In genomic region chr2:121480826-121481225, GRCh38 we compare ENCODE assay signal across 8 cellular contexts. TPM values are rescaled to one million over a fixed set of nuclear protein-coding genes. Genes with fewer than 3 reads are reported as not detected.
DNase-seq lines count a peak whose midpoint lies in the region; ATAC-seq lines count a peak whose summit lies in the region.
"Had no signal": no experiment of that assay in that cellular context is flagged by ENCODE, and none has a peak within 500 bp of the region (broad histone marks: within the 10 kb centered on the region; RNA-seq: fewer than 3 reads in every experiment).

No MANE protein-coding gene starts in this region.

- H3K4me3 Mint-ChIP-seq in T-helper 17 cell, result no peak overlapping the region
- H3K4me3 Mint-ChIP-seq in activated CD8-positive, alpha-beta memory T cell treated with anti-CD3 and anti-CD28 coated beads, Interleukin-2, amount 10 ng/mL, durations not matched to agents 7 days and 5 days, result no peak overlapping the region

- peak overlapping the region; percentile 53 for H3K4me2 ChIP-seq in skeletal muscle satellite cell (ENCODE audit: low read length)

- H3K27me3 ChIP-seq in skeletal muscle satellite cell (ENCODE audit: control insufficient read depth, insufficient read depth, low read length) (no peaks in the 10 kb centered on the region), HAP-1 (ENCODE audit: low read depth) (no peaks in the 10 kb centered on the region)

- H3K27ac Mint-ChIP-seq in T-helper 17 cell, result peak overlapping the region; percentile 45
- no peak overlapping the region for H3K27ac Mint-ChIP-seq in activated CD8-positive, alpha-beta memory T cell treated with anti-CD3 and anti-CD28 coated beads, Interleukin-2, amount 10 ng/mL, durations not matched to agents 7 days and 5 days

- in situ Hi-C loops in HAP-1 (cut with MboI; ENCODE audit: low sequenced_read_pairs), result no loop called here

- H3K9me3 ChIP-seq in T-helper 17 cell (ENCODE audit: control insufficient read depth, low read length, poor library complexity, severe bottlenecking) (no peaks in the 10 kb centered on the region), skeletal muscle satellite cell (replicated peaks; ENCODE audit: low read length) (no peaks in the 10 kb centered on the region), HAP-1 (no peaks in the 10 kb centered on the region)

- CTCF ChIA-PET in activated CD8-positive, alpha-beta memory T cell treated with anti-CD3 and anti-CD28 coated beads, Interleukin-2, amount 10 ng/mL, durations not matched to agents 7 days and 5 days (lab: Charles Lee), result no interaction called here

- H3K4me3 ChIP-seq in skeletal muscle satellite cell (ENCODE audit: low read length) (no peak overlapping the region), HAP-1 (no peak overlapping the region)

- H3K4me1 ChIP-seq in skeletal muscle satellite cell (ENCODE audit: control insufficient read depth, insufficient read depth, low read length) (peaks cover 70% of the 10 kb centered on the region), HAP-1 (no peaks in the 10 kb centered on the region; the same call in 1 of the 2 replicates)

- DNase-seq in HT1080 (ENCODE audit: low read depth) (peak; percentile 73), T-helper 17 cell (no peak), foreskin melanocyte (peak; percentile 42), superior temporal gyrus (ENCODE audit: extremely low spot score) (no peak), HAP-1 (ENCODE audit: low spot score in 2 of 2) (no peak)
- no peak for DNase-seq in activated CD8-positive, alpha-beta memory T cell treated with anti-CD3 and anti-CD28 coated beads, Interleukin-2, amount 10 ng/mL, durations not matched to agents 7 days and 5 days

- peaks cover 2% of the 10 kb centered on the region for H3K36me3 Mint-ChIP-seq in T-helper 17 cell (ENCODE audit: low read depth)
- H3K36me3 Mint-ChIP-seq in activated CD8-positive, alpha-beta memory T cell treated with anti-CD3 and anti-CD28 coated beads, Interleukin-2, amount 10 ng/mL, durations not matched to agents 7 days and 5 days, result peaks cover 10% of the 10 kb centered on the region

- H3K9ac ChIP-seq in skeletal muscle satellite cell (ENCODE audit: low read depth, low read length), result no peak overlapping the region

- peaks cover 30% of the 10 kb centered on the region for H3K4me1 Mint-ChIP-seq in T-helper 17 cell
- peaks cover 4% of the 10 kb centered on the region for H3K4me1 Mint-ChIP-seq in activated CD8-positive, alpha-beta memory T cell treated with anti-CD3 and anti-CD28 coated beads, Interleukin-2, amount 10 ng/mL, durations not matched to agents 7 days and 5 days

- H3K36me3 ChIP-seq in skeletal muscle satellite cell (ENCODE audit: insufficient read depth, low read length) (peaks cover 11% of the 10 kb centered on the region), HAP-1 (replicated peaks) (no peaks in the 10 kb centered on the region)

- no peaks in the 10 kb centered on the region for H3K9me3 Mint-ChIP-seq in activated CD8-positive, alpha-beta memory T cell treated with anti-CD3 and anti-CD28 coated beads, Interleukin-2, amount 10 ng/mL, durations not matched to agents 7 days and 5 days (ENCODE audit: low read depth)

- no peaks in the 10 kb centered on the region for H3K27me3 Mint-ChIP-seq in T-helper 17 cell
- H3K27me3 Mint-ChIP-seq in activated CD8-positive, alpha-beta memory T cell treated with anti-CD3 and anti-CD28 coated beads, Interleukin-2, amount 10 ng/mL, durations not matched to agents 7 days and 5 days, result no peaks in the 10 kb centered on the region

- no peak for ATAC-seq in T-helper 17 cell
- no peak for ATAC-seq in activated CD8-positive, alpha-beta memory T cell treated with anti-CD3 and anti-CD28 coated beads, Interleukin-2, amount 10 ng/mL, durations not matched to agents 7 days and 5 days

RNA-seq across cellular contexts. Expression of gene RNU4ATAC, which starts 49.9 kb away (rescaled TPM):
- not detected in 2 replicates for total RNA-seq in HT1080 (2014; rRNA removed; shearing (Covaris generic))
- not detected in 2 replicates for polyA plus RNA-seq in HT1080 (2015; cell fraction: cytosol; rRNA removed)
- not detected in 2 replicates for polyA plus RNA-seq in HT1080 (2015; cell fraction: nucleus; rRNA removed)
- not detected for total RNA-seq in T-helper 17 cell
- under 0.01 TPM in 1 of 2 replicates, not detected in the other for total RNA-seq in skeletal muscle satellite cell (2012; rRNA removed)
- total RNA-seq in activated CD8-positive, alpha-beta memory T cell treated with anti-CD3 and anti-CD28 coated beads, Interleukin-2, amount 10 ng/mL, durations not matched to agents 7 days and 5 days, result not detected
- polyA plus RNA-seq: urinary bladder had no signal

Comparison
In these comparisons a context has a peak if more than half of its experiments do, and no peak if none do; other contexts are left out.
1. DNase-seq: peak in HT1080 (single experiment) and foreskin melanocyte (single experiment); none in T-helper 17 cell (0 of 3), superior temporal gyrus (single experiment), HAP-1 (0 of 2) and activated CD8-positive, alpha-beta memory T cell treated with anti-CD3 and anti-CD28 coated beads, Interleukin-2, amount 10 ng/mL, durations not matched to agents 7 days and 5 days (single experiment).